ENCODE assay signal across 18 cellular contexts in the genomic region with DNA sequence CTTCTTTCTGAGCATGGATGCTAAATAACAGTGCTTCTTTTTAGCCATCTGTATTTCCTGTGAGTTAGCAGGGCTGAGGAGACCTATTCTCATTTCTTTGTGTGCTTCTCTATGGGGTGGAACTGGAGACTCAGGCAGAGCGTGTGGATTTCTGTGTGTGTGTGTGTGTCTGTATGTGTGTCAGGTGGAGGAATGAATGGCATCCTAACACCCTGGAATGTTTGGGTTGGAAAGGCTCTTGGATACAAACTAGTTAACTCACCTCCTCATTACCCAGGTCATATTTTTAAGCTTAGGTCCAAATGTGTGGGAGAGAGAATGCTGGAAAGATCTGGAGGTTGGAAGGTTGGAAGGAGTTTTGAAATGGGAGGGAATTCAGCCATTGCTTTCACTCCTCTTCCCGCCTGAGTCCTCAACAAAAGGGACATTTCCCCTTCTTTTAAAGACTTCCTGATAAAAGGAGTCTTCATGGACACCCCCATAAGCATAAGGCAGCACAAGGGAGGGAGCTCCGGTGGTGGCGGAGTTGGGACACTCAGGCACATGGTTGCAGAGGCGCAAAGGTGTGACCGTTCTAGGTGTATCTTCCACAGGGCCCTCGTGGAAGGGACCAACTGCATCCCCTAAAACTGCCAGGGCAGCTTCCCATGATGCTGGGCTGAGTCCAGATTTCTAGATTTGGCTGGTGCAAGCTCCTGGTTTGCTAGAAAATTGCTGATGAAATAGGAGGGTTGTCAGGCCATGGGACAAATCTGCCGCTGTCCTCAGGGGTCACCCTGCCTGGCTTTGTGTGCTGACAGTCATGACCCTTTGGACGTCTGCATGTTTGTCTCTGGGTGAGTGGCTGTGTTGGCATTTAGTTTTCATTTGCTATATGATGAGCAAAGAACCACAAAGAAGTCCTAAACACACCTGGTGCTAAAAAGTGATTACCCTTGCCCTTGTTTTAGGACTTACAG. TPM values are rescaled to one million over a fixed set of nuclear protein-coding genes. Genes with fewer than 3 reads are reported as not detected.
DNase-seq lines count a peak whose midpoint lies in the region; TF ChIP-seq lines count a peak whose summit lies in the region.
"Had no signal": no experiment of that assay in that cellular context is flagged by ENCODE, and none has a peak within 500 bp of the region (broad histone marks: within the 10 kb centered on the region; RNA-seq: fewer than 3 reads in every experiment).

No MANE protein-coding gene starts in this region.

- peaks cover 0 to 41% (median 36%) of the 10 kb centered on the region in 4 donors for H3K4me1 ChIP-seq in liver (ENCODE audit: control insufficient read depth in 4 of 4, insufficient read depth in 4 of 4, low read length in 3 of 4)
- peaks cover 0 to 61% (median 47%) of the 10 kb centered on the region in 4 donors for H3K4me1 ChIP-seq in sigmoid colon
- H3K4me1 ChIP-seq in right atrium auricular region, result peaks cover 0 to 15% of the 10 kb centered on the region in 2 donors
- H3K4me1 ChIP-seq in effector memory CD4-positive, alpha-beta T cell (ENCODE audit: control insufficient read depth, insufficient read depth, low read length, poor library complexity, severe bottlenecking), result no peaks in the 10 kb centered on the region

- no peak for TF ChIP-seq POLR2A in sigmoid colon (IDR thresholded peaks at IDR 0.05)

- TF ChIP-seq CTCF in epithelial cell of proximal tubule (conservative IDR thresholded peaks at IDR 0.05; ENCODE audit: low read depth, low read length) (no peak), liver (IDR thresholded peaks at IDR 0.05; ENCODE audit: low read depth, low read length, missing input control) (no peak), sigmoid colon (IDR thresholded peaks at IDR 0.05) (no peak), right atrium auricular region (IDR thresholded peaks at IDR 0.05) (no peak)

- H3K4me3 ChIP-seq in epithelial cell of proximal tubule (ENCODE audit: low read depth, low read length), result no peak overlapping the region
- no peak overlapping the region for H3K4me3 ChIP-seq in liver (ENCODE audit: low read depth in 1 of 3, low read length in 3 of 3)
- no peak overlapping the region for H3K4me3 ChIP-seq in sigmoid colon
- no peak overlapping the region for H3K4me3 ChIP-seq in right atrium auricular region
- H3K4me3 ChIP-seq in effector memory CD4-positive, alpha-beta T cell (ENCODE audit: insufficient read depth, low read depth, low read length, poor library complexity, severe bottlenecking), result no peak overlapping the region
- H3K4me3 ChIP-seq: BLaER1, SJSA1 had no signal

- H3K36me3 ChIP-seq in liver (ENCODE audit: control insufficient read depth in 4 of 4, insufficient read depth in 3 of 4, low read depth in 1 of 4, low read length in 3 of 4) (no peaks in the 10 kb centered on the region), sigmoid colon (no peaks in the 10 kb centered on the region), right atrium auricular region (no peaks in the 10 kb centered on the region)
- no peaks in the 10 kb centered on the region for H3K36me3 ChIP-seq in effector memory CD4-positive, alpha-beta T cell (ENCODE audit: control insufficient read depth, insufficient read depth, low read length)
- H3K36me3 ChIP-seq: BLaER1, SJSA1 had no signal

- no peaks in the 10 kb centered on the region for H3K27me3 ChIP-seq in liver (ENCODE audit: control insufficient read depth in 4 of 4, insufficient read depth in 4 of 4, low read length in 3 of 4)
- no peaks in the 10 kb centered on the region for H3K27me3 ChIP-seq in sigmoid colon
- H3K27me3 ChIP-seq in right atrium auricular region, result no peaks in the 10 kb centered on the region
- H3K27me3 ChIP-seq in effector memory CD4-positive, alpha-beta T cell (replicated peaks; ENCODE audit: control insufficient read depth, insufficient read depth, low read length, poor library complexity, severe bottlenecking), result peaks cover 4% of the 10 kb centered on the region
- H3K27me3 ChIP-seq: BLaER1, SJSA1 had no signal

- intact Hi-C loops in sigmoid colon (cut with DNase I), result no loop called here

- TF ChIP-seq RAD21 in liver (IDR thresholded peaks at IDR 0.05), result peak; percentile 18 to 21

- no peaks in the 10 kb centered on the region for H3K9me3 ChIP-seq in liver (ENCODE audit: control insufficient read depth in 4 of 4, low read length in 3 of 4)
- no peaks in the 10 kb centered on the region for H3K9me3 ChIP-seq in sigmoid colon
- no peaks in the 10 kb centered on the region for H3K9me3 ChIP-seq in right atrium auricular region
- no peaks in the 10 kb centered on the region for H3K9me3 ChIP-seq in effector memory CD4-positive, alpha-beta T cell (ENCODE audit: control insufficient read depth, low read length)
- H3K9me3 ChIP-seq: BLaER1, SJSA1 had no signal

- H3K9ac ChIP-seq in liver (ENCODE audit: low read depth in 1 of 2, low read length in 2 of 2), result no peak overlapping the region
- H3K9ac ChIP-seq: BLaER1 had no signal

- TF ChIP-seq EP300 in sigmoid colon (IDR thresholded peaks at IDR 0.05), result no peak

- H3K27ac ChIP-seq in liver (ENCODE audit: low read depth in 1 of 2, low read length in 2 of 2), result peak overlapping the region; percentile 57 to 63
- H3K27ac ChIP-seq in sigmoid colon, result peak overlapping the region; percentile 46 to 65 (median 58)
- H3K27ac ChIP-seq in right atrium auricular region, result no peak overlapping the region
- H3K27ac ChIP-seq in effector memory CD4-positive, alpha-beta T cell (ENCODE audit: insufficient read depth, low read length, poor library complexity, severe bottlenecking), result no peak overlapping the region
- H3K27ac ChIP-seq: BLaER1, RWPE1, SJSA1 had no signal

- peak; percentile 22 for DNase-seq in M059J (ENCODE audit: low read depth)
- peak; percentile 9 for DNase-seq in epithelial cell of proximal tubule (ENCODE audit: low read depth)
- DNase-seq in sigmoid colon, result no peak
- no peak for DNase-seq in activated CD4-positive, alpha-beta T cell treated with anti-CD3 and anti-CD28 coated beads, Interleukin-2, amount 50 U/mL, for 48 hours
- DNase-seq in right atrium auricular region (ENCODE audit: low spot score), result no peak
- DNase-seq in activated CD4-positive, alpha-beta T cell treated with anti-CD3 and anti-CD28 coated beads, Interleukin-2, amount 50 U/mL, for 4 hours, result no peak
- no peak for DNase-seq in effector memory CD4-positive, alpha-beta T cell
- DNase-seq: DMS 273 treated with DMSO at 0.1 percent for 48 hours; NCI-H146; NCI-H2081 treated with DMSO at 0.1 percent for 48 hours; NCI-H524; NK-92 treated with Interleukin-12 subunit alpha and Interleukin-12 subunit beta, amount 100 ng/mL, for 24 hours; OCI-M1 had no signal

- 76% methylated on average over 9 of the region's 9 CpGs for WGBS in liver
- 90 to 94% methylated on average over 9 of the region's 9 CpGs for WGBS in sigmoid colon, 2 donors

TF ChIP-seq in liver, 16 proteins besides CTCF, POLR2A, EP300 and RAD21 (continues in another document):
- TF ChIP-seq, protein P1, sequence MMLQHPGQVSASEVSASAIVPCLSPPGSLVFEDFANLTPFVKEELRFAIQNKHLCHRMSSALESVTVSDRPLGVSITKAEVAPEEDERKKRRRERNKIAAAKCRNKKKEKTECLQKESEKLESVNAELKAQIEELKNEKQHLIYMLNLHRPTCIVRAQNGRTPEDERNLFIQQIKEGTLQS (IDR thresholded peaks at IDR 0.05), result peak; percentile 94
- TF ChIP-seq RXRA (IDR thresholded peaks at IDR 0.05) (peak; percentile 87 to 94), YY1 (IDR thresholded peaks at IDR 0.05) (peak; percentile 45), FOXA2 (IDR thresholded peaks at IDR 0.05) (peak; percentile 26), SP1 (IDR thresholded peaks at IDR 0.05) (peak; percentile 88), NR2F2 (IDR thresholded peaks at IDR 0.05) (peak; percentile 38), FOXA1 (IDR thresholded peaks at IDR 0.05) (no peak), JUND (IDR thresholded peaks at IDR 0.05) (peak in 1 of 2 donors; percentile 44), HNF4G (IDR thresholded peaks at IDR 0.05) (no peak), GABPA (IDR thresholded peaks at IDR 0.05 in 1 of 2, conservative IDR thresholded peaks at IDR 0.05 in 1 of 2) (no peak), TAF1 (conservative IDR thresholded peaks at IDR 0.05) (no peak)
- TF ChIP-seq, protein P2, sequence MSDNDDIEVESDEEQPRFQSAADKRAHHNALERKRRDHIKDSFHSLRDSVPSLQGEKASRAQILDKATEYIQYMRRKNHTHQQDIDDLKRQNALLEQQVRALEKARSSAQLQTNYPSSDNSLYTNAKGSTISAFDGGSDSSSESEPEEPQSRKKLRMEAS (IDR thresholded peaks at IDR 0.05), result peak; percentile 83

RNA-seq across cellular contexts. Expression of a gene that starts 37.6 kb away (rescaled TPM):
- 0.59 and 1.7 TPM in 2 replicates for total RNA-seq in M059J (2014; rRNA removed; shearing (Covaris generic))
- total RNA-seq in epithelial cell of proximal tubule, result 3.9 and 12.0 TPM in 2 replicates
- 10 to 100 TPM; 14.9 to 28.2 TPM for total RNA-seq in liver
- polyA plus RNA-seq in liver, result 10 to 100 TPM in 1 of 2 donors, 1 to 10 TPM in 1; 9.8 to 71.3 TPM
- total RNA-seq in sigmoid colon, result 10 to 100 TPM in 2 of 4 donors, 1 to 10 TPM in 2; 5.3 to 13.2 (median 8.6) TPM
- 10 to 100 TPM in 2 of 3 donors, 1 to 10 TPM in 1; 8.6 to 31.4 (median 15.6) TPM for polyA plus RNA-seq in sigmoid colon
- 1 to 10 TPM; 4.0 to 6.1 TPM for total RNA-seq in right atrium auricular region
- total RNA-seq: SJSA1 had no signal

RNA-seq across cellular contexts. Expression of a gene that starts 54.9 kb away (rescaled TPM):
- total RNA-seq in M059J (2014; rRNA removed; shearing (Covaris generic)), result 7.2 and 14.4 TPM in 2 replicates
- total RNA-seq in epithelial cell of proximal tubule (0.63 and 0.87 TPM in 2 replicates), liver (1 to 10 TPM; 3.0 to 6.6 TPM), sigmoid colon (10 to 100 TPM; 28.2 to 53.5 (median 37.8) TPM), right atrium auricular region (1 to 10 TPM; 5.5 to 6.2 TPM)
- polyA plus RNA-seq in liver (1 to 10 TPM; 5.6 to 8.3 TPM), sigmoid colon (10 to 100 TPM in 1 of 3 donors, 1 to 10 TPM in 1, under 1 TPM in 1; 0.92 to 10.7 (median 9.0) TPM)
- total RNA-seq: HT-29 had no signal

Comparison
In these comparisons a context has a peak if more than half of its experiments do, and no peak if none do; other contexts are left out.
1. DNase-seq: peak in M059J (single experiment) and epithelial cell of proximal tubule (single experiment); none in sigmoid colon (single experiment), activated CD4-positive, alpha-beta T cell treated with anti-CD3 and anti-CD28 coated beads, Interleukin-2, amount 50 U/mL, for 48 hours (0 of 2), right atrium auricular region (single experiment), activated CD4-positive, alpha-beta T cell treated with anti-CD3 and anti-CD28 coated beads, Interleukin-2, amount 50 U/mL, for 4 hours (0 of 2) and effector memory CD4-positive, alpha-beta T cell (0 of 3).
2. H3K27ac ChIP-seq: peak in liver (2 of 2) and sigmoid colon (4 of 4); none in right atrium auricular region (0 of 2) and effector memory CD4-positive, alpha-beta T cell (single experiment).